Comparison of ENCODE assay signal across 2 cellular contexts in genomic region chr17:18158022-18158600, GRCh38.
TF ChIP-seq lines count a peak whose summit lies in the region.

No MANE protein-coding gene starts in this region.

TF ChIP-seq in liver, 16 proteins besides CTCF, POLR2A, EP300 and RAD21 (continued from another document):
- TF ChIP-seq REST (IDR thresholded peaks at IDR 0.05) (no peak), NR2F2 (IDR thresholded peaks at IDR 0.05) (no peak), JUND (IDR thresholded peaks at IDR 0.05) (no peak), ZBTB33 (IDR thresholded peaks at IDR 0.05) (no peak), MAX (IDR thresholded peaks at IDR 0.05) (no peak), YY1 (IDR thresholded peaks at IDR 0.05) (no peak), FOXA2 (IDR thresholded peaks at IDR 0.05) (no peak), FOXA1 (IDR thresholded peaks at IDR 0.05) (no peak), ATF3 (IDR thresholded peaks at IDR 0.05) (no peak), HNF4A (conservative IDR thresholded peaks at IDR 0.05) (no peak), RXRA (IDR thresholded peaks at IDR 0.05) (no peak), GABPA (IDR thresholded peaks at IDR 0.05 in 1 of 2, conservative IDR thresholded peaks at IDR 0.05 in 1 of 2) (no peak), TAF1 (conservative IDR thresholded peaks at IDR 0.05) (no peak), HNF4G (IDR thresholded peaks at IDR 0.05) (no peak), SP1 (IDR thresholded peaks at IDR 0.05) (peak; percentile 7)

TF ChIP-seq in HepG2, 621 proteins besides CTCF, POLR2A, EP300 and RAD21 (continued from another document):
- TF ChIP-seq SNRNP70 (IDR thresholded peaks at IDR 0.05; ENCODE audit: low read depth, low read length) (no peak), ZBTB44 (CRISPR knock-in tag; IDR thresholded peaks at IDR 0.05) (no peak), ZFP36L1 (CRISPR knock-in tag; IDR thresholded peaks at IDR 0.05) (no peak), ZNF382 (CRISPR knock-in tag; IDR thresholded peaks at IDR 0.05; ENCODE audit: borderline replicate concordance) (no peak), ZNF839 (CRISPR knock-in tag; IDR thresholded peaks at IDR 0.05; ENCODE audit: borderline replicate concordance) (no peak), ZUFSP (CRISPR knock-in tag; IDR thresholded peaks at IDR 0.05; ENCODE audit: borderline replicate concordance) (no peak), ZNF24 (IDR thresholded peaks at IDR 0.05) (no peak), DNMT3B (CRISPR knock-in tag; conservative IDR thresholded peaks at IDR 0.05) (no peak), ZNF143 (CRISPR knock-in tag; IDR thresholded peaks at IDR 0.05) (no peak), ZNF136 (CRISPR knock-in tag; IDR thresholded peaks at IDR 0.05; ENCODE audit: low read depth) (no peak)
